Comparison of ENCODE assay signal across 14 cellular contexts in the genomic region with DNA sequence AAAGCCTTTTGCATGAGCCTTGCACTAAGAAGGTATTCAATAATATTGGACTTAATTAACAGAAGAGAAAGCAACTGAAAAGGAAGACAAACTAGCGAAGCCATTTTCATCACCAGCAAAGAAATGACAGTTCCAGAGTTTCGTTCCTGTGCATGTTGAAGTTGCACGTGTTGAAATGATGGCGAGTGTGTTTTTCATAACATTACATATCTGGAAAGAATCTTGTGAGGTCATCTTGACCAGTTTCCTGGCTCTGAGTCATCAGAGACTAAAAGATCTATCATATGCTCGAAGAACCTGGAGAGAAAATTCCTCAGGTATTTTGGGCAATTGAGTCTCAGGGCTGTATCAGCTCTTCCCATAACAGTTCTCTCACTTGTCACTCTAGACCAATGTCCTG.
DNase-seq lines count a peak whose midpoint lies in the region; ATAC-seq and TF ChIP-seq lines count a peak whose summit lies in the region.
"Had no signal": no experiment of that assay in that cellular context is flagged by ENCODE, and none has a peak within 500 bp of the region (broad histone marks: within the 10 kb centered on the region; RNA-seq: fewer than 3 reads in every experiment).

No MANE protein-coding gene starts in this region.

- no peak overlapping the region for H3K27ac ChIP-seq in brain microvascular endothelial cell
- H3K27ac ChIP-seq in testis = no peak overlapping the region
- H3K27ac ChIP-seq: prostate gland had no signal

- H3K27me3 ChIP-seq in brain microvascular endothelial cell (replicated peaks) = no peaks in the 10 kb centered on the region
- H3K27me3 ChIP-seq in testis = no peaks in the 10 kb centered on the region
- H3K27me3 ChIP-seq: MG63 had no signal

- H3K4me3 ChIP-seq in AG10803 (ENCODE audit: low read length) = no peak overlapping the region
- H3K4me3 ChIP-seq in brain microvascular endothelial cell (ENCODE audit: low read depth, low read length) = no peak overlapping the region
- H3K4me3 ChIP-seq in testis = no peak overlapping the region
- H3K4me3 ChIP-seq: MG63, prostate gland had no signal

- WGBS in testis, 2 donors = 74 to 87% methylated on average over 5 of the region's 5 CpGs

- intact Hi-C loops in testis (cut with DNase I; ENCODE audit: low total_unique reads) = no loop called here

- H3K36me3 ChIP-seq in brain microvascular endothelial cell (replicated peaks) = no peaks in the 10 kb centered on the region
- H3K36me3 ChIP-seq in testis (ENCODE audit: low read depth, missing control alignments) = no peaks in the 10 kb centered on the region
- H3K36me3 ChIP-seq: MG63, prostate gland had no signal

- in situ Hi-C loops in brain microvascular endothelial cell (cut with HindIII; ENCODE audit: low pct_ligation_motif_present, low sequenced_read_pairs) = no loop called here

- H3K9me3 ChIP-seq in testis = no peaks in the 10 kb centered on the region
- H3K9me3 ChIP-seq: MG63, prostate gland had no signal

- DNase-seq in AG10803 (ENCODE audit: low read depth) = peak; percentile 79
- peak; percentile 70 for DNase-seq in LHCN-M2 (ENCODE audit: low read depth)
- peak; percentile 86 for DNase-seq in brain microvascular endothelial cell
- peak; percentile 94 for DNase-seq in iris pigment epithelial cell (ENCODE audit: low read depth)
- no peak for DNase-seq in T-helper 9 cell
- no peak for DNase-seq in nucleus accumbens (lab: John Stamatoyannopoulos, UW)
- no peak for DNase-seq in testis
- DNase-seq: activated CD4-positive, alpha-beta T cell treated with anti-CD3 and anti-CD28 coated beads, Interleukin-2, amount 10 ng/mL, durations not matched to agents 24 days and 14 days; activated T-cell treated with anti-CD3 and anti-CD28 coated beads, Interleukin-2, amount 50 U/mL, for 72 hours; GDM1; MG63; T-helper 1 cell had no signal

- TF ChIP-seq CTCF in AG10803 (conservative IDR thresholded peaks at IDR 0.05; ENCODE audit: low read length) (no peak), brain microvascular endothelial cell (IDR thresholded peaks at IDR 0.05; ENCODE audit: low read depth, low read length, missing control alignments) (no peak), testis (IDR thresholded peaks at IDR 0.05) (no peak)

- no peaks in the 10 kb centered on the region for H3K4me1 ChIP-seq in testis
- H3K4me1 ChIP-seq: prostate gland had no signal

- ATAC-seq in GM21576 (IDR thresholded peaks at IDR 0.05; ENCODE audit: unreplicated experiment) = no peak
- ATAC-seq: activated T-cell treated with anti-CD3 and anti-CD28 coated beads, Interleukin-2, amount 50 U/mL, for 72 hours had no signal

- TF ChIP-seq POLR2A in testis (IDR thresholded peaks at IDR 0.05) = no peak

Comparison
In these comparisons a context has a peak if more than half of its experiments do, and no peak if none do; other contexts are left out.
1. DNase-seq: peak in AG10803 (single experiment), LHCN-M2 (single experiment), brain microvascular endothelial cell (single experiment) and iris pigment epithelial cell (single experiment); none in T-helper 9 cell (single experiment), nucleus accumbens (0 of 56) and testis (single experiment).